Comparison of ENCODE assay signal across 1 cellular context in genomic region chr17:10631701-10632100, GRCh38.
TF ChIP-seq lines count a peak whose summit lies in the region.

No MANE protein-coding gene starts in this region.

TF ChIP-seq in K562, 482 proteins besides CTCF, POLR2A, EP300 and RAD21:
- TF ChIP-seq NFXL1 (CRISPR knock-in tag; IDR thresholded peaks at IDR 0.05) (no peak), SMARCA5 (IDR thresholded peaks at IDR 0.05) (no peak), ETS2 (tag; IDR thresholded peaks at IDR 0.05; ENCODE audit: borderline replicate concordance, poor library complexity, severe bottlenecking) (no peak), STAT5B (CRISPR knock-in tag; IDR thresholded peaks at IDR 0.05) (no peak), ZNF143 (CRISPR knock-in tag; IDR thresholded peaks at IDR 0.05) (no peak), NR1H2 (CRISPR knock-in tag; IDR thresholded peaks at IDR 0.05) (no peak)
